Comparison of ENCODE assay signal across 29 cellular contexts in genomic region chr2:138023976-138024375, GRCh38. TPM values are rescaled to one million over a fixed set of nuclear protein-coding genes. Genes with fewer than 3 reads are reported as not detected.
"Had no signal": no experiment of that assay in that cellular context is flagged by ENCODE, and none has a peak within 500 bp of the region (broad histone marks: within the 10 kb centered on the region; RNA-seq: fewer than 3 reads in every experiment).

No MANE protein-coding gene starts in this region.

- H3K4me2 ChIP-seq: PC-9 had no signal

- H3K9me3 ChIP-seq: MG63 had no signal

- DNase-seq: activated CD4-positive, alpha-beta T cell treated with anti-CD3 and anti-CD28 coated beads, Interleukin-2, amount 10 ng/mL, durations not matched to agents 24 days and 14 days; activated CD4-positive, alpha-beta T cell treated with anti-CD3 and anti-CD28 coated beads, Interleukin-2, amount 50 U/mL, for 4 hours; activated CD8-positive, alpha-beta T cell treated with anti-CD3 and anti-CD28 coated beads for 36 hours; activated effector memory CD4-positive, alpha-beta T cell treated with anti-CD3 and anti-CD28 coated beads, Interleukin-2, amount 50 U/mL, for 16 hours; activated naive CD4-positive, alpha-beta T cell; activated naive CD4-positive, alpha-beta T cell treated with anti-CD3 and anti-CD28 coated beads, Interleukin-2, amount 50 U/mL, for 16 hours; activated naive CD8-positive, alpha-beta T cell treated with anti-CD3 and anti-CD28 coated beads for 36 hours; activated T-cell treated with anti-CD3 and anti-CD28 coated beads, Interleukin-2, amount 50 U/mL, for 1 hour; activated T-cell treated with anti-CD3 and anti-CD28 coated beads, Interleukin-2, amount 50 U/mL, for 72 hours; amniotic stem cell; aorta; Kasumi-1; KG1; MG63; NCI-H1048; NCI-H1105 treated with DMSO at 0.1 percent for 48 hours; NCI-H1436; NCI-H1694; NCI-H1930; NCI-H2081 treated with DMSO at 0.1 percent for 48 hours; NCI-H226; NCI-H524 treated with DMSO at 0.1 percent for 48 hours; NCI-H748 treated with DMSO at 0.1 percent for 48 hours; NK-92 treated with Interleukin-12 subunit alpha and Interleukin-12 subunit beta, amount 100 ng/mL, for 24 hours; PC-9 had no signal

- H2AFZ ChIP-seq: PC-9 had no signal

- H3K27ac ChIP-seq: PC-9, RWPE1 had no signal

- H3K4me3 ChIP-seq: MG63, PC-9 had no signal

- H3K36me3 ChIP-seq: MG63 had no signal

- ATAC-seq: activated CD8-positive, alpha-beta T cell treated with anti-CD3 and anti-CD28 coated beads for 36 hours; activated T-cell treated with anti-CD3 and anti-CD28 coated beads, Interleukin-2, amount 50 U/mL, for 72 hours; activated T-helper 17 cell treated with anti-CD3 and anti-CD28 coated beads, Interleukin-2, amount 50 U/mL, for 72 hours; Right ventricle myocardium inferior had no signal

- H3K27me3 ChIP-seq: MG63 had no signal

RNA-seq across cellular contexts. Expression of gene HNMT, which starts 59.7 kb away (rescaled TPM):
- total RNA-seq: activated CD4-positive, alpha-beta T cell treated with anti-CD3 and anti-CD28 coated beads, Interleukin-2, amount 10 ng/mL, durations not matched to agents 24 days and 14 days; activated CD8-positive, alpha-beta memory T cell treated with anti-CD3 and anti-CD28 coated beads for 36 hours; activated CD8-positive, alpha-beta T cell treated with anti-CD3 and anti-CD28 coated beads for 36 hours; activated naive CD8-positive, alpha-beta T cell treated with anti-CD3 and anti-CD28 coated beads for 36 hours; activated T-cell treated with anti-CD3 and anti-CD28 coated beads, Interleukin-2, amount 50 U/mL, for 72 hours; activated T-helper 17 cell treated with anti-CD3 and anti-CD28 coated beads, Interleukin-2, amount 50 U/mL, for 72 hours had no signal
